In genomic region chr5:153998768-153999167, GRCh38 we compare ENCODE assay signal across 7 cellular contexts.
"Had no signal": no experiment of that assay in that cellular context is flagged by ENCODE, and none has a peak within 500 bp of the region (broad histone marks: within the 10 kb centered on the region; RNA-seq: fewer than 3 reads in every experiment).

No MANE protein-coding gene starts in this region.

- H3K27ac ChIP-seq: HL-60 had no signal

- DNase-seq: H9, HCEC 1CT, KG1 had no signal

- H2AFZ ChIP-seq: GM23338 had no signal

- H3K4me3 ChIP-seq: GM23338 had no signal

- FAIRE-seq: H1, H54 had no signal

- H3K4me2 ChIP-seq: GM23338 had no signal

- ATAC-seq: GM23338 had no signal
